ENCODE assay signal across 15 cellular contexts in genomic region chr14:96987771-96988170, GRCh38.
DNase-seq lines count a peak whose midpoint lies in the region; ATAC-seq and TF ChIP-seq lines count a peak whose summit lies in the region.
"Had no signal": no experiment of that assay in that cellular context is flagged by ENCODE, and none has a peak within 500 bp of the region (broad histone marks: within the 10 kb centered on the region; RNA-seq: fewer than 3 reads in every experiment).

No MANE protein-coding gene starts in this region.

- no peaks in the 10 kb centered on the region for H3K36me3 ChIP-seq in BLaER1
- H3K36me3 ChIP-seq: BE2C had no signal

- H3K27me3 Mint-ChIP-seq in CD4-positive, alpha-beta T cell, result no peaks in the 10 kb centered on the region
- H3K27me3 Mint-ChIP-seq in T-cell, result peaks cover 0 to 3% of the 10 kb centered on the region in 2 donors
- peaks cover 0 to 5% (median 0%) of the 10 kb centered on the region in 3 donors for H3K27me3 Mint-ChIP-seq in naive B cell

- no peak for ATAC-seq in CD4-positive, alpha-beta T cell (ENCODE audit: poor library complexity)
- ATAC-seq in T-cell (replicated peaks in 1 of 4), result no peak
- no peak for ATAC-seq in naive B cell (ENCODE audit: low read depth in 2 of 2)
- no peak for ATAC-seq in HG03108 (IDR thresholded peaks at IDR 0.05; ENCODE audit: unreplicated experiment)
- ATAC-seq in GM21360 (IDR thresholded peaks at IDR 0.05; ENCODE audit: unreplicated experiment), result no peak
- ATAC-seq: GM23338, K562 had no signal

- H3K4me1 Mint-ChIP-seq in CD4-positive, alpha-beta T cell (ENCODE audit: low read depth), result peaks cover 39% of the 10 kb centered on the region
- H3K4me1 Mint-ChIP-seq in T-cell, result peaks cover 33 to 39% (median 34%) of the 10 kb centered on the region in 3 donors
- H3K4me1 Mint-ChIP-seq in naive B cell, result peaks cover 30 to 61% (median 49%) of the 10 kb centered on the region in 3 donors

- H3K9me3 Mint-ChIP-seq in CD4-positive, alpha-beta T cell, result peaks cover 3% of the 10 kb centered on the region
- H3K9me3 Mint-ChIP-seq in T-cell (peaks cover 0 to 8% (median 7%) of the 10 kb centered on the region in 3 donors), naive B cell (peaks cover 0 to 12% (median 6%) of the 10 kb centered on the region in 7 donors)

- TF ChIP-seq CTCF in CD4-positive, alpha-beta T cell (IDR thresholded peaks at IDR 0.05), result no peak

- H4K20me1 ChIP-seq in BLaER1, result no peaks in the 10 kb centered on the region

- H3K4me2 ChIP-seq in BLaER1, result peak overlapping the region; percentile 59
- H3K4me2 ChIP-seq: GM23338 had no signal

- POLR2A ChIA-PET in CD4-positive, alpha-beta T cell (lab: Charles Lee), result no interaction called here
- POLR2A ChIA-PET in T-cell (lab: Charles Lee), result no interaction called here

- peaks cover 9% of the 10 kb centered on the region for H3K9me3 ChIP-seq in BLaER1
- no peaks in the 10 kb centered on the region for H3K9me3 ChIP-seq in CD4-positive, alpha-beta T cell (ENCODE audit: control insufficient read depth, low read length)
- H3K9me3 ChIP-seq: BE2C, Caco-2 had no signal

- H3K27ac ChIP-seq in BLaER1, result no peak overlapping the region
- H3K27ac ChIP-seq in CD4-positive, alpha-beta T cell (ENCODE audit: low read depth, low read length), result no peak overlapping the region

- DNase-seq in CD4-positive, alpha-beta T cell, result no peak
- DNase-seq in T-cell, result no peak
- no peak for DNase-seq in naive B cell
- no peak for DNase-seq in SK-N-DZ (ENCODE audit: low spot score)
- no peak for DNase-seq in DMS153 treated with DMSO at 0.1 percent for 48 hours (lab: John Stamatoyannopoulos, UW; ENCODE audit: unreplicated experiment)
- DNase-seq: BE2C, Caco-2, DMS53, GF-D8, H7 had no signal

- H3K4me1 ChIP-seq in BLaER1, result peaks cover 44% of the 10 kb centered on the region
- H3K4me1 ChIP-seq: Caco-2 had no signal

- no peak overlapping the region for H3K4me3 Mint-ChIP-seq in CD4-positive, alpha-beta T cell
- H3K4me3 Mint-ChIP-seq in T-cell, result no peak overlapping the region
- peak overlapping the region in 5 of 8 donors; percentile 2 to 86 (median 67) for H3K4me3 Mint-ChIP-seq in naive B cell
- H3K4me3 Mint-ChIP-seq: GM23338 had no signal

- intact Hi-C loops in CD4-positive, alpha-beta T cell (cut with DNase I, micrococcal nuclease), result no loop called here

- CTCF ChIA-PET in CD4-positive, alpha-beta T cell (lab: Charles Lee), result no interaction called here
- CTCF ChIA-PET in T-cell (lab: Charles Lee), result no interaction called here

- H3K9ac ChIP-seq in BLaER1, result no peak overlapping the region

- H3K36me3 Mint-ChIP-seq in CD4-positive, alpha-beta T cell (ENCODE audit: low read depth), result no peaks in the 10 kb centered on the region
- H3K36me3 Mint-ChIP-seq in T-cell (peaks cover 2% of the 10 kb centered on the region), naive B cell (peaks cover 9 to 25% of the 10 kb centered on the region in 2 donors)

- H3K27ac Mint-ChIP-seq in CD4-positive, alpha-beta T cell, result peak overlapping the region; percentile 48
- H3K27ac Mint-ChIP-seq in T-cell (peak overlapping the region; percentile 84 to 93), naive B cell (peak overlapping the region in 4 of 6 donors; percentile 51 to 92 (median 91))
- H3K27ac Mint-ChIP-seq: GM23338 had no signal

- H3K4me3 ChIP-seq in BLaER1, result no peak overlapping the region
- H3K4me3 ChIP-seq: GM23338, K562 had no signal

- H3K27me3 ChIP-seq in BLaER1, result no peaks in the 10 kb centered on the region
- no peaks in the 10 kb centered on the region for H3K27me3 ChIP-seq in CD4-positive, alpha-beta T cell (ENCODE audit: control insufficient read depth, insufficient read depth, low read length)
- H3K27me3 ChIP-seq: BE2C had no signal

Comparison
In these comparisons a context has a peak if more than half of its experiments do, and no peak if none do; other contexts are left out.
1. H3K4me3 Mint-ChIP-seq: peak in naive B cell (5 of 8); none in CD4-positive, alpha-beta T cell (single experiment) and T-cell (0 of 3).
2. Peak in every context shown above with its lines, with median percentiles within 50 percentile points of each other: H3K27ac Mint-ChIP-seq.